ENCODE assay signal across 13 cellular contexts in genomic region chr14:63800083-63800482, GRCh38. TPM values are rescaled to one million over a fixed set of nuclear protein-coding genes. Genes with fewer than 3 reads are reported as not detected.
DNase-seq lines count a peak whose midpoint lies in the region; ATAC-seq and TF ChIP-seq lines count a peak whose summit lies in the region.
"Had no signal": no experiment of that assay in that cellular context is flagged by ENCODE, and none has a peak within 500 bp of the region (broad histone marks: within the 10 kb centered on the region; RNA-seq: fewer than 3 reads in every experiment).

No MANE protein-coding gene starts in this region.

- no peak overlapping the region for H3K27ac ChIP-seq in Karpas-422 (ENCODE audit: low read length)
- H3K27ac ChIP-seq in hepatocyte: no peak overlapping the region
- H3K27ac ChIP-seq in subcutaneous abdominal adipose tissue (ENCODE audit: low read depth, low read length): no peak overlapping the region
- no peak overlapping the region for H3K27ac ChIP-seq in thyroid gland

- TF ChIP-seq CTCF in hepatocyte (IDR thresholded peaks at IDR 0.05; ENCODE audit: poor library complexity) (no peak), thyroid gland (IDR thresholded peaks at IDR 0.05) (no peak)

- H3K27ac Mint-ChIP-seq in activated T-helper 17 cell treated with anti-CD3 and anti-CD28 coated beads, Interleukin-2, amount 50 U/mL, for 72 hours: no peak overlapping the region
- H3K27ac Mint-ChIP-seq: T-helper 2 cell treated with Interferon-gamma antibody and Interleukin-4, amounts not matched to agents 5 μg/mL and 100 μg/mL, for 36 hours had no signal

- no peaks in the 10 kb centered on the region for H3K4me1 Mint-ChIP-seq in activated T-helper 17 cell treated with anti-CD3 and anti-CD28 coated beads, Interleukin-2, amount 50 U/mL, for 72 hours

- WGBS in hepatocyte (ENCODE audit: low lambda C conversion rate, missing lambda C conversion rate): 69% methylated on average over 2 of the region's 2 CpGs
- WGBS in thyroid gland, 2 donors: 59 to 60% methylated on average over 2 of the region's 2 CpGs

- peak overlapping the region; percentile 11 for H3K4me3 Mint-ChIP-seq in activated T-helper 17 cell treated with anti-CD3 and anti-CD28 coated beads, Interleukin-2, amount 50 U/mL, for 72 hours

- H3K4me1 ChIP-seq in Karpas-422 (ENCODE audit: low read length) (no peaks in the 10 kb centered on the region), hepatocyte (ENCODE audit: insufficient read depth) (peaks cover 3% of the 10 kb centered on the region), subcutaneous abdominal adipose tissue (ENCODE audit: control insufficient read depth in 5 of 5, insufficient read depth in 5 of 5, low read length in 5 of 5) (peaks cover 0 to 3% (median 0%) of the 10 kb centered on the region in 5 donors), thyroid gland (peaks cover 0 to 6% of the 10 kb centered on the region in 2 donors)
- H3K4me1 ChIP-seq: HAP-1 had no signal

- no peaks in the 10 kb centered on the region for H3K27me3 ChIP-seq in Karpas-422 (ENCODE audit: low read length)
- H3K27me3 ChIP-seq in hepatocyte: no peaks in the 10 kb centered on the region
- no peaks in the 10 kb centered on the region for H3K27me3 ChIP-seq in subcutaneous abdominal adipose tissue (ENCODE audit: control insufficient read depth in 5 of 5, insufficient read depth in 4 of 5, low read length in 5 of 5)
- no peaks in the 10 kb centered on the region for H3K27me3 ChIP-seq in thyroid gland

- H3K9me3 ChIP-seq in Karpas-422 (ENCODE audit: low read length) (no peaks in the 10 kb centered on the region), hepatocyte (ENCODE audit: low read depth) (no peaks in the 10 kb centered on the region), subcutaneous abdominal adipose tissue (ENCODE audit: control insufficient read depth in 5 of 5, low read length in 5 of 5) (no peaks in the 10 kb centered on the region), thyroid gland (no peaks in the 10 kb centered on the region)
- H3K9me3 ChIP-seq: HAP-1 had no signal

- H3K9me2 ChIP-seq in Karpas-422 (replicated peaks; ENCODE audit: insufficient read depth, low read length) (no peaks in the 10 kb centered on the region), hepatocyte (replicated peaks; ENCODE audit: insufficient read depth) (no peaks in the 10 kb centered on the region)

- H3K27me3 Mint-ChIP-seq in activated T-helper 17 cell treated with anti-CD3 and anti-CD28 coated beads, Interleukin-2, amount 50 U/mL, for 72 hours: no peaks in the 10 kb centered on the region
- H3K27me3 Mint-ChIP-seq: naive thymus-derived CD8-positive, alpha-beta T cell had no signal

- no peak for ATAC-seq in activated T-helper 17 cell treated with anti-CD3 and anti-CD28 coated beads, Interleukin-2, amount 50 U/mL, for 72 hours (replicated peaks)
- ATAC-seq: naive thymus-derived CD8-positive, alpha-beta T cell had no signal

- DNase-seq in Karpas-422: no peak
- no peak for DNase-seq in hepatocyte (ENCODE audit: low spot score)
- DNase-seq in thyroid gland: no peak
- no peak for DNase-seq in hippocampal formation (lab: John Stamatoyannopoulos, UW)
- no peak for DNase-seq in activated naive CD4-positive, alpha-beta T cell treated with Interleukin-2 at 50 U/mL for 16 hours
- DNase-seq in NCI-H2227 (lab: John Stamatoyannopoulos, UW; ENCODE audit: unreplicated experiment): no peak
- DNase-seq: activated CD4-positive, alpha-beta T cell treated with anti-CD3 and anti-CD28 coated beads for 48 hours; activated naive CD4-positive, alpha-beta T cell treated with anti-CD3 and anti-CD28 coated beads, Interleukin-2, amount 50 U/mL, for 16 hours had no signal

- TF ChIP-seq POLR2A in thyroid gland (IDR thresholded peaks at IDR 0.05): no peak

- H3K4me3 ChIP-seq in Karpas-422 (ENCODE audit: low read length) (no peak overlapping the region), hepatocyte (no peak overlapping the region), subcutaneous abdominal adipose tissue (ENCODE audit: low read depth in 1 of 5, low read length in 5 of 5) (peak overlapping the region in 3 of 5 donors; percentile 18 to 47 (median 29)), thyroid gland (replicated peaks in 1 of 3) (no peak overlapping the region)
- H3K4me3 ChIP-seq: HAP-1 had no signal

- H3K36me3 Mint-ChIP-seq in activated T-helper 17 cell treated with anti-CD3 and anti-CD28 coated beads, Interleukin-2, amount 50 U/mL, for 72 hours (ENCODE audit: low read depth): no peaks in the 10 kb centered on the region
- H3K36me3 Mint-ChIP-seq: naive thymus-derived CD8-positive, alpha-beta T cell had no signal

- H3K36me3 ChIP-seq in Karpas-422 (ENCODE audit: insufficient read depth, low read length) (no peaks in the 10 kb centered on the region), hepatocyte (replicated peaks; ENCODE audit: insufficient read depth, low read depth) (no peaks in the 10 kb centered on the region), subcutaneous abdominal adipose tissue (ENCODE audit: control insufficient read depth in 5 of 5, insufficient read depth in 5 of 5, low read length in 5 of 5) (no peaks in the 10 kb centered on the region), thyroid gland (no peaks in the 10 kb centered on the region)
- H3K36me3 ChIP-seq: HAP-1 had no signal

- intact Hi-C loops in thyroid gland (cut with DNase I): loop anchor here (10.0 kb wide), 1 partner anchor 195 kb away; no protein-coding TSS in a partner anchor

- no peaks in the 10 kb centered on the region for H3K79me2 ChIP-seq in Karpas-422 (ENCODE audit: low read length)
- H3K79me2 ChIP-seq in hepatocyte: no peaks in the 10 kb centered on the region

- H3K9me3 Mint-ChIP-seq in activated T-helper 17 cell treated with anti-CD3 and anti-CD28 coated beads, Interleukin-2, amount 50 U/mL, for 72 hours: no peaks in the 10 kb centered on the region
- H3K9me3 Mint-ChIP-seq: naive thymus-derived CD8-positive, alpha-beta T cell; T-helper 2 cell treated with Interferon-gamma antibody and Interleukin-4, amounts not matched to agents 5 μg/mL and 100 μg/mL, for 36 hours had no signal

- peak overlapping the region; percentile 18 for H3K4me2 ChIP-seq in Karpas-422 (ENCODE audit: low read depth, low read length, poor library complexity, severe bottlenecking)
- H3K4me2 ChIP-seq in hepatocyte: peak overlapping the region; percentile 35

- H4K20me1 ChIP-seq in Karpas-422 (ENCODE audit: insufficient read depth, low read depth, low read length) (no peaks in the 10 kb centered on the region), hepatocyte (ENCODE audit: insufficient read depth, poor library complexity, severe bottlenecking) (no peaks in the 10 kb centered on the region)

- H2AFZ ChIP-seq in Karpas-422 (ENCODE audit: low read length) (no peak overlapping the region), hepatocyte (peak overlapping the region; percentile 29)

- H3K9ac ChIP-seq in Karpas-422 (ENCODE audit: low read length) (no peak overlapping the region), subcutaneous abdominal adipose tissue (ENCODE audit: low read length in 5 of 5) (peak overlapping the region in 1 of 5 donors; percentile 46)

RNA-seq across cellular contexts. Expression of gene SYNE2, which starts 52.7 kb away (rescaled TPM):
- total RNA-seq in Karpas-422 (2014; rRNA removed; shearing (Covaris generic); ENCODE audit: low replicate concordance): 22.5 and 25.9 TPM in 2 replicates
- 10 to 100 TPM; 48.5 to 66.9 TPM for total RNA-seq in activated T-helper 17 cell treated with anti-CD3 and anti-CD28 coated beads, Interleukin-2, amount 50 U/mL, for 72 hours
- total RNA-seq in hepatocyte (58.6 and 59.8 TPM in 2 replicates), thyroid gland (100 to 1,000 TPM; 314 to 379 (median 342) TPM)
- polyA plus RNA-seq in hepatocyte: 21.0 and 24.5 TPM in 2 replicates

Comparison
In these comparisons a context has a peak if more than half of its experiments do, and no peak if none do; other contexts are left out.
1. H3K4me3 ChIP-seq: peak in subcutaneous abdominal adipose tissue (3 of 5); none in Karpas-422 (single experiment), hepatocyte (single experiment) and thyroid gland (0 of 3).